16 cellular contexts compared by ENCODE assay signal in the genomic region with DNA sequence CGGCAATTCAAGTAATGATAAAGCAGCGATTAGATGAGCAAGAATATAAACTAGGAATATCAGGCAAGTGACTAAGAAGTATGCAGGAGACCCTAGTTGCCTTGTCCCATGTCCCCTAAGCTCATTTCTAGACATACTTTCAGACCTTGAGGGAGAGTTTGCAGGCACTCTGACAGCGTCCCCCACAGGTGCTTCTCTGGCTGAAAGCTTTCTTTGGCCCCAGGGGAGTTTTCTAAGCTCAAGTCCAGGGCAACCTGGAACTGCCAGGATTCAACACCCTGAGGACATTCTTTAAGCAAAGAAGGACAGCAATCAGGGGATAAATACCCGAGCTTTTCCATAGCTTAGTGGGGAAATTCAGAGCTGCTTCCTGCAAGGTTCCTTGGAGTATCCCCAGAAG.
DNase-seq lines count a peak whose midpoint lies in the region; ATAC-seq and TF ChIP-seq lines count a peak whose summit lies in the region.
"Had no signal": no experiment of that assay in that cellular context is flagged by ENCODE, and none has a peak within 500 bp of the region (broad histone marks: within the 10 kb centered on the region; RNA-seq: fewer than 3 reads in every experiment).

No MANE protein-coding gene starts in this region.

- H3K4me1 Mint-ChIP-seq in WTC11 = peaks cover 12% of the 10 kb centered on the region
- H3K4me1 Mint-ChIP-seq in activated naive CD8-positive, alpha-beta T cell treated with anti-CD3 and anti-CD28 coated beads for 36 hours = no peaks in the 10 kb centered on the region
- H3K4me1 Mint-ChIP-seq: B cell had no signal

- ATAC-seq in WTC11 (peak; percentile 26; the same call in 1 of the 2 replicates), HG03039 (IDR thresholded peaks at IDR 0.05; ENCODE audit: unreplicated experiment) (no peak)
- ATAC-seq: A549; CD8-positive, alpha-beta T cell; GM12878 had no signal

- H3K27me3 Mint-ChIP-seq in WTC11 (ENCODE audit: low read depth) = peaks cover 2% of the 10 kb centered on the region; the same call in 1 of the 2 replicates
- no peaks in the 10 kb centered on the region for H3K27me3 Mint-ChIP-seq in activated naive CD8-positive, alpha-beta T cell treated with anti-CD3 and anti-CD28 coated beads for 36 hours
- H3K27me3 Mint-ChIP-seq: B cell; CD4-positive, alpha-beta T cell had no signal

- DNase-seq in ELF-1 (ENCODE audit: low read depth, low spot score) = peak; percentile 11
- no peak for DNase-seq in WTC11 (ENCODE audit: low spot score)
- DNase-seq in islet precursor cell = peak; percentile 53
- DNase-seq in stimulated activated CD4-positive, alpha-beta T cell treated with anti-CD3 and anti-CD28 coated beads, Interleukin-4, amount 100 ng/mL, for 1 hour = no peak
- no peak for DNase-seq in activated naive CD8-positive, alpha-beta T cell treated with anti-CD3 and anti-CD28 coated beads for 36 hours
- DNase-seq: AML-193; Caco-2; Calu3; CD4-positive, alpha-beta T cell; CD8-positive, alpha-beta T cell; DMS79 treated with DMSO at 0.1 percent for 48 hours; GDM1 had no signal

- TF ChIP-seq CTCF in WTC11 (IDR thresholded peaks at IDR 0.05) = no peak

- H3K9me3 Mint-ChIP-seq in WTC11 = no peaks in the 10 kb centered on the region
- H3K9me3 Mint-ChIP-seq in activated naive CD8-positive, alpha-beta T cell treated with anti-CD3 and anti-CD28 coated beads for 36 hours = peaks cover 3% of the 10 kb centered on the region

- POLR2A ChIA-PET in WTC11 (lab: Charles Lee) = no interaction called here

- no peaks in the 10 kb centered on the region for H3K36me3 Mint-ChIP-seq in WTC11
- no peaks in the 10 kb centered on the region for H3K36me3 Mint-ChIP-seq in activated naive CD8-positive, alpha-beta T cell treated with anti-CD3 and anti-CD28 coated beads for 36 hours
- H3K36me3 Mint-ChIP-seq: CD8-positive, alpha-beta T cell had no signal

- H3K4me3 Mint-ChIP-seq in WTC11 = no peak overlapping the region
- H3K4me3 Mint-ChIP-seq in activated naive CD8-positive, alpha-beta T cell treated with anti-CD3 and anti-CD28 coated beads for 36 hours = no peak overlapping the region
- H3K4me3 Mint-ChIP-seq: B cell; CD4-positive, alpha-beta T cell; CD8-positive, alpha-beta T cell had no signal

- CTCF ChIA-PET in WTC11 (lab: Charles Lee) = interaction anchor here (1.0 to 1.4 kb wide), 2 partner anchors 112 to 115 kb away, joined by 4 to 6 read pairs; no protein-coding TSS in a partner anchor

- no peak overlapping the region for H3K27ac Mint-ChIP-seq in WTC11
- H3K27ac Mint-ChIP-seq in activated naive CD8-positive, alpha-beta T cell treated with anti-CD3 and anti-CD28 coated beads for 36 hours = no peak overlapping the region
- H3K27ac Mint-ChIP-seq: B cell; CD4-positive, alpha-beta T cell; CD8-positive, alpha-beta T cell had no signal

TF ChIP-seq in WTC11, 78 proteins besides CTCF, POLR2A, EP300 and RAD21:
- TF ChIP-seq ZNF263 (CRISPR knock-in tag; IDR thresholded peaks at IDR 0.05; ENCODE audit: low read depth) (no peak), CREM (CRISPR knock-in tag; IDR thresholded peaks at IDR 0.05) (no peak), ZNF671 (CRISPR knock-in tag; IDR thresholded peaks at IDR 0.05) (no peak)
- TF ChIP-seq, protein P1, sequence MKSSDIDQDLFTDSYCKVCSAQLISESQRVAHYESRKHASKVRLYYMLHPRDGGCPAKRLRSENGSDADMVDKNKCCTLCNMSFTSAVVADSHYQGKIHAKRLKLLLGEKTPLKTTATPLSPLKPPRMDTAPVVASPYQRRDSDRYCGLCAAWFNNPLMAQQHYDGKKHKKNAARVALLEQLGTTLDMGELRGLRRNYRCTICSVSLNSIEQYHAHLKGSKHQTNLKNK (CRISPR knock-in tag; IDR thresholded peaks at IDR 0.05) = no peak
- TF ChIP-seq, protein P2, sequence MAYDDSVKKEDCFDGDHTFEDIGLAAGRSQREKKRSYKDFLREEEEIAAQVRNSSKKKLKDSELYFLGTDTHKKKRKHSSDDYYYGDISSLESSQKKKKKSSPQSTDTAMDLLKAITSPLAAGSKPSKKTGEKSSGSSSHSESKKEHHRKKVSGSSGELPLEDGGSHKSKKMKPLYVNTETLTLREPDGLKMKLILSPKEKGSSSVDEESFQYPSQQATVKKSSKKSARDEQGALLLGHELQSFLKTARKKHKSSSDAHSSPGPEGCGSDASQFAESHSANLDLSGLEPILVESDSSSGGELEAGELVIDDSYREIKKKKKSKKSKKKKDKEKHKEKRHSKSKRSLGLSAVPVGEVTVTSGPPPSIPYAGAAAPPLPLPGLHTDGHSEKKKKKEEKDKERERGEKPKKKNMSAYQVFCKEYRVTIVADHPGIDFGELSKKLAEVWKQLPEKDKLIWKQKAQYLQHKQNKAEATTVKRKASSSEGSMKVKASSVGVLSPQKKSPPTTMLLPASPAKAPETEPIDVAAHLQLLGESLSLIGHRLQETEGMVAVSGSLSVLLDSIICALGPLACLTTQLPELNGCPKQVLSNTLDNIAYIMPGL (CRISPR knock-in tag; IDR thresholded peaks at IDR 0.05) = no peak
- TF ChIP-seq, protein P3, sequence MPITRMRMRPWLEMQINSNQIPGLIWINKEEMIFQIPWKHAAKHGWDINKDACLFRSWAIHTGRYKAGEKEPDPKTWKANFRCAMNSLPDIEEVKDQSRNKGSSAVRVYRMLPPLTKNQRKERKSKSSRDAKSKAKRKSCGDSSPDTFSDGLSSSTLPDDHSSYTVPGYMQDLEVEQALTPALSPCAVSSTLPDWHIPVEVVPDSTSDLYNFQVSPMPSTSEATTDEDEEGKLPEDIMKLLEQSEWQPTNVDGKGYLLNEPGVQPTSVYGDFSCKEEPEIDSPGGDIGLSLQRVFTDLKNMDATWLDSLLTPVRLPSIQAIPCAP (CRISPR knock-in tag; IDR thresholded peaks at IDR 0.05) = no peak

Comparison
In these comparisons a context has a peak if more than half of its experiments do, and no peak if none do; other contexts are left out.
1. DNase-seq: peak in ELF-1 (single experiment) and islet precursor cell (single experiment); none in WTC11 (single experiment), stimulated activated CD4-positive, alpha-beta T cell treated with anti-CD3 and anti-CD28 coated beads, Interleukin-4, amount 100 ng/mL, for 1 hour (single experiment) and activated naive CD8-positive, alpha-beta T cell treated with anti-CD3 and anti-CD28 coated beads for 36 hours (single experiment).